Comparison of ENCODE assay signal across 8 cellular contexts in genomic region chr6:1610497-1611321, GRCh38. TPM values are rescaled to one million over a fixed set of nuclear protein-coding genes. Genes with fewer than 3 reads are reported as not detected.
DNase-seq lines count a peak whose midpoint lies in the region; ATAC-seq and TF ChIP-seq lines count a peak whose summit lies in the region.

No MANE protein-coding gene starts in this region.

- peak overlapping the region; percentile 83 for H3K4me3 Mint-ChIP-seq in CD4-positive, alpha-beta T cell
- H3K4me3 Mint-ChIP-seq in chondrocyte (ENCODE audit: unreplicated experiment) (peak overlapping the region; percentile 92), mesothelial cell of epicardium (peak overlapping the region; percentile 89)

- no peak overlapping the region for H3K27ac ChIP-seq in CD4-positive, alpha-beta T cell (ENCODE audit: low read depth, low read length)

- CTCF ChIA-PET in CD4-positive, alpha-beta T cell (lab: Charles Lee), result interaction anchor here (0.9 kb wide), 1 partner anchor 14 kb away, joined by 3 read pairs; no protein-coding TSS in a partner anchor

- peaks cover 69% of the 10 kb centered on the region for H3K27me3 Mint-ChIP-seq in CD4-positive, alpha-beta T cell
- peaks cover 1% of the 10 kb centered on the region for H3K27me3 Mint-ChIP-seq in chondrocyte (ENCODE audit: low read depth)
- H3K27me3 Mint-ChIP-seq in mesothelial cell of epicardium (ENCODE audit: low read depth), result peaks cover 53% of the 10 kb centered on the region

- no peaks in the 10 kb centered on the region for H3K9me3 Mint-ChIP-seq in CD4-positive, alpha-beta T cell
- H3K9me3 Mint-ChIP-seq in chondrocyte (ENCODE audit: low read depth) (no peaks in the 10 kb centered on the region), mesothelial cell of epicardium (no peaks in the 10 kb centered on the region)

- H3K36me3 Mint-ChIP-seq in CD4-positive, alpha-beta T cell (ENCODE audit: low read depth), result peaks cover 6% of the 10 kb centered on the region
- H3K36me3 Mint-ChIP-seq in chondrocyte (ENCODE audit: low read depth) (peaks cover 22% of the 10 kb centered on the region), mesothelial cell of epicardium (peaks cover 10% of the 10 kb centered on the region)

- H3K4me1 Mint-ChIP-seq in CD4-positive, alpha-beta T cell (ENCODE audit: low read depth), result peaks cover 56% of the 10 kb centered on the region
- H3K4me1 Mint-ChIP-seq in chondrocyte (ENCODE audit: low read depth), result peaks cover 32% of the 10 kb centered on the region
- H3K4me1 Mint-ChIP-seq in mesothelial cell of epicardium, result peaks cover 37% of the 10 kb centered on the region

- no peak for TF ChIP-seq CTCF in CD4-positive, alpha-beta T cell (IDR thresholded peaks at IDR 0.05)
- TF ChIP-seq CTCF in chondrocyte (IDR thresholded peaks at IDR 0.05) (no peak), mesothelial cell of epicardium (IDR thresholded peaks at IDR 0.05; ENCODE audit: unreplicated experiment) (no peak)

- H3K9me3 ChIP-seq in CD4-positive, alpha-beta T cell (ENCODE audit: control insufficient read depth, low read length), result no peaks in the 10 kb centered on the region

- H3K27me3 ChIP-seq in CD4-positive, alpha-beta T cell (ENCODE audit: control insufficient read depth, insufficient read depth, low read length), result peaks cover 79% of the 10 kb centered on the region

- POLR2A ChIA-PET in CD4-positive, alpha-beta T cell (lab: Charles Lee), result no interaction called here

- intact Hi-C loops in CD4-positive, alpha-beta T cell (cut with DNase I, micrococcal nuclease), result no loop called here

- no peak for DNase-seq in CD4-positive, alpha-beta T cell
- DNase-seq in NCI-H69 (lab: John Stamatoyannopoulos, UW), result peak; percentile 68
- DNase-seq in chondrocyte (ENCODE audit: low spot score), result no peak
- DNase-seq in mesothelial cell of epicardium (ENCODE audit: low spot score in 2 of 2, unreplicated experiment in 2 of 2), result no peak
- no peak for DNase-seq in central memory CD4-positive, alpha-beta T cell
- DNase-seq in medulla oblongata (ENCODE audit: extremely low spot score), result no peak
- DNase-seq in NCI-H2227 treated with DMSO at 0.1 percent for 48 hours (lab: John Stamatoyannopoulos, UW), result no peak

- H3K27ac Mint-ChIP-seq in CD4-positive, alpha-beta T cell, result no peak overlapping the region
- H3K27ac Mint-ChIP-seq in chondrocyte (ENCODE audit: unreplicated experiment) (peak overlapping the region; percentile 97), mesothelial cell of epicardium (peak overlapping the region; percentile 94)

- ATAC-seq in CD4-positive, alpha-beta T cell (ENCODE audit: poor library complexity), result peak; percentile 13
- ATAC-seq in GM21381 (IDR thresholded peaks at IDR 0.05; ENCODE audit: unreplicated experiment), result peak; percentile 22

RNA-seq across cellular contexts. Expression of gene FOXC1, which starts 1.0 kb away (rescaled TPM):
- not detected for total RNA-seq in CD4-positive, alpha-beta T cell
- total RNA-seq in chondrocyte (84.2 to 125 TPM (median 84.4 TPM) in 3 replicates), mesothelial cell of epicardium (49.8 to 52.2 TPM (median 50.5 TPM) in 3 replicates)

Comparison
In these comparisons a context has a peak if more than half of its experiments do, and no peak if none do; other contexts are left out.
1. RNA of gene FOXC1, which starts 1.0 kb away (total RNA-seq): 84.2 to 125 TPM in chondrocyte and 49.8 to 52.2 TPM in mesothelial cell of epicardium; not detected in CD4-positive, alpha-beta T cell; every median in the first group is over 10 times any median in the second.
2. Peak in every context shown above with its lines, with median percentiles within 50 percentile points of each other: H3K4me3 Mint-ChIP-seq.